ENCODE assay signal across 24 cellular contexts in genomic region chr19:41984961-41985360, GRCh38. TPM values are rescaled to one million over a fixed set of nuclear protein-coding genes. Genes with fewer than 3 reads are reported as not detected.
DNase-seq lines count a peak whose midpoint lies in the region; ATAC-seq and TF ChIP-seq lines count a peak whose summit lies in the region.
"Had no signal": no experiment of that assay in that cellular context is flagged by ENCODE, and none has a peak within 500 bp of the region (broad histone marks: within the 10 kb centered on the region; RNA-seq: fewer than 3 reads in every experiment).

No MANE protein-coding gene starts in this region.

- DNase-seq in Right ventricle myocardium inferior (ENCODE audit: missing footprints) (peak; percentile 26), Right ventricle myocardium superior (no peak), neural progenitor cell (ENCODE audit: low spot score) (no peak), PC-3 (no peak), T-helper 2 cell (no peak), Peyer's patch (no peak)
- DNase-seq: 8988T; ACHN; AML-193; BE2C; CD4-positive, alpha-beta T cell; CD8-positive, alpha-beta memory T cell; DMS 273 treated with DMSO at 0.1 percent for 48 hours; DMS79; EL; GDM1; GM23248 had no signal

- H3K4me3 Mint-ChIP-seq in neural progenitor cell, result no peak overlapping the region
- H3K4me3 Mint-ChIP-seq: CD14-positive monocyte; CD4-positive, alpha-beta T cell; CD8-positive, alpha-beta memory T cell had no signal

- H3F3A ChIP-seq in neural progenitor cell (ENCODE audit: low read depth), result no peaks in the 10 kb centered on the region
- H3F3A ChIP-seq in PC-3 (ENCODE audit: low read length, unreplicated experiment), result no peaks in the 10 kb centered on the region

- no peaks in the 10 kb centered on the region for H3K9me3 ChIP-seq in HEK293 (ENCODE audit: control insufficient read depth, insufficient read depth, low read depth, low read length)
- H3K9me3 ChIP-seq in neural progenitor cell (ENCODE audit: low read depth), result no peaks in the 10 kb centered on the region
- H3K9me3 ChIP-seq in PC-3 (ENCODE audit: low read length), result no peaks in the 10 kb centered on the region
- H3K9me3 ChIP-seq in Peyer's patch, result no peaks in the 10 kb centered on the region
- H3K9me3 ChIP-seq: A549; BE2C; BLaER1 treated with 17β-estradiol and CSF1 and Interleukin-3, amounts not matched to agents 10 nM and 100 nM; HAP-1 had no signal

- CTCF ChIA-PET in HEK293 (lab: Yijun Ruan, JAX), result no interaction called here
- CTCF ChIA-PET in PC-3 (lab: Charles Lee), result no interaction called here

- H3K27me3 ChIP-seq in neural progenitor cell, result peaks cover 4% of the 10 kb centered on the region
- no peaks in the 10 kb centered on the region for H3K27me3 ChIP-seq in PC-3 (ENCODE audit: low read length)
- no peaks in the 10 kb centered on the region for H3K27me3 ChIP-seq in Peyer's patch
- H3K27me3 ChIP-seq: BE2C; BLaER1 treated with 17β-estradiol and CSF1 and Interleukin-3, amounts not matched to agents 10 nM and 100 nM had no signal

- no peaks in the 10 kb centered on the region; a peak in 1 of 3 replicates for H3K36me3 ChIP-seq in HEK293 (ENCODE audit: control insufficient read depth in 2 of 2, insufficient read depth in 1 of 2, low read length in 2 of 2)
- H3K36me3 ChIP-seq in neural progenitor cell, result no peaks in the 10 kb centered on the region
- no peaks in the 10 kb centered on the region for H3K36me3 ChIP-seq in PC-3 (ENCODE audit: low read depth, low read length)
- no peaks in the 10 kb centered on the region for H3K36me3 ChIP-seq in Peyer's patch

- H4K20me1 ChIP-seq in neural progenitor cell (ENCODE audit: low read depth) (no peaks in the 10 kb centered on the region), PC-3 (ENCODE audit: low read length) (no peaks in the 10 kb centered on the region)

- H3K9me3 Mint-ChIP-seq in neural progenitor cell, result no peaks in the 10 kb centered on the region
- H3K9me3 Mint-ChIP-seq: CD14-positive monocyte; CD4-positive, alpha-beta T cell; CD8-positive, alpha-beta memory T cell had no signal

- peaks cover 2% of the 10 kb centered on the region for H3K27me3 Mint-ChIP-seq in neural progenitor cell (ENCODE audit: insufficient read depth, low read depth)
- H3K27me3 Mint-ChIP-seq: CD4-positive, alpha-beta T cell; CD8-positive, alpha-beta memory T cell had no signal

- intact Hi-C loops in Right ventricle myocardium inferior (cut with DNase I), result no loop called here
- intact Hi-C loops in Right ventricle myocardium superior (cut with DNase I), result no loop called here
- intact Hi-C loops in PC-3 (cut with micrococcal nuclease), result no loop called here

- ATAC-seq in Right ventricle myocardium inferior (no peak), Right ventricle myocardium superior (ENCODE audit: poor library complexity) (no peak), PC-3 (no peak)
- ATAC-seq: GM12878 had no signal

- H3K4me1 Mint-ChIP-seq in neural progenitor cell, result no peaks in the 10 kb centered on the region
- H3K4me1 Mint-ChIP-seq: CD14-positive monocyte; CD8-positive, alpha-beta memory T cell had no signal

- H3K27ac Mint-ChIP-seq in neural progenitor cell, result peak overlapping the region; percentile 53
- H3K27ac Mint-ChIP-seq: CD4-positive, alpha-beta T cell; CD8-positive, alpha-beta memory T cell had no signal

- no peak overlapping the region for H3K4me2 ChIP-seq in neural progenitor cell
- no peak overlapping the region for H3K4me2 ChIP-seq in PC-3 (ENCODE audit: low read length)
- H3K4me2 ChIP-seq: A549; BLaER1 treated with 17β-estradiol and CSF1 and Interleukin-3, amounts not matched to agents 10 nM and 100 nM had no signal

- TF ChIP-seq CTCF in HEK293 (tag by site-specific recombination; IDR thresholded peaks at IDR 0.05) (no peak), neural progenitor cell (IDR thresholded peaks at IDR 0.05) (no peak), PC-3 (conservative IDR thresholded peaks at IDR 0.05; ENCODE audit: low read depth, low read length) (no peak), Peyer's patch (IDR thresholded peaks at IDR 0.05) (no peak)

- H3K4me3 ChIP-seq in HEK293 (ENCODE audit: low read depth, low read length), result no peak overlapping the region
- no peak overlapping the region for H3K4me3 ChIP-seq in neural progenitor cell
- no peak overlapping the region for H3K4me3 ChIP-seq in PC-3 (ENCODE audit: low read length)
- no peak overlapping the region for H3K4me3 ChIP-seq in Peyer's patch
- H3K4me3 ChIP-seq: A549; BLaER1 treated with 17β-estradiol and CSF1 and Interleukin-3, amounts not matched to agents 10 nM and 100 nM; GM12878; GM23248; HAP-1 had no signal

- H3K4me1 ChIP-seq in HEK293 (ENCODE audit: control insufficient read depth, insufficient read depth, low read length) (no peaks in the 10 kb centered on the region), neural progenitor cell (no peaks in the 10 kb centered on the region), PC-3 (ENCODE audit: insufficient read depth, low read length) (no peaks in the 10 kb centered on the region), Peyer's patch (no peaks in the 10 kb centered on the region)
- H3K4me1 ChIP-seq: A549; BE2C; BLaER1 treated with 17β-estradiol and CSF1 and Interleukin-3, amounts not matched to agents 10 nM and 100 nM; HAP-1 had no signal

- H2AFZ ChIP-seq in neural progenitor cell (replicated peaks), result no peak overlapping the region
- H2AFZ ChIP-seq in PC-3 (ENCODE audit: low read length), result no peak overlapping the region
- H2AFZ ChIP-seq: GM23248 had no signal

- H3K27ac ChIP-seq in HEK293 (ENCODE audit: extremely low read depth, low read depth, low read length) (no peak overlapping the region), neural progenitor cell (no peak overlapping the region), PC-3 (ENCODE audit: low read length) (no peak overlapping the region), Peyer's patch (no peak overlapping the region)
- H3K27ac ChIP-seq: A549; BLaER1 treated with 17β-estradiol and CSF1 and Interleukin-3, amounts not matched to agents 10 nM and 100 nM; GM23248 had no signal

- H3K9ac ChIP-seq in neural progenitor cell, result no peak overlapping the region
- H3K9ac ChIP-seq in PC-3 (ENCODE audit: low read length), result no peak overlapping the region
- H3K9ac ChIP-seq: BLaER1 treated with 17β-estradiol and CSF1 and Interleukin-3, amounts not matched to agents 10 nM and 100 nM; GM23248 had no signal

- H3K9me2 ChIP-seq in PC-3 (replicated peaks; ENCODE audit: low read length), result no peaks in the 10 kb centered on the region

- no peaks in the 10 kb centered on the region for H3K36me3 Mint-ChIP-seq in neural progenitor cell
- H3K36me3 Mint-ChIP-seq: CD14-positive monocyte had no signal

- POLR2A ChIA-PET in HEK293 (lab: Yijun Ruan, JAX) (interaction anchor here (0.8 kb wide), 1 partner anchor 11 kb away, joined by 3 read pairs; no protein-coding TSS in a partner anchor), PC-3 (lab: Charles Lee; ENCODE audit: unreplicated experiment) (no interaction called here)

- no TSS peak for BruUV-seq in PC-3 (replicated peaks; lab: Mats Ljungman, UMichigan)

- TF ChIP-seq POLR2A in Peyer's patch (IDR thresholded peaks at IDR 0.05), result no peak

- H3K79me2 ChIP-seq in neural progenitor cell (ENCODE audit: low read depth) (no peaks in the 10 kb centered on the region), PC-3 (ENCODE audit: low read length) (no peaks in the 10 kb centered on the region)

TF ChIP-seq in HEK293, 187 proteins besides CTCF, POLR2A, EP300 and RAD21:
- no peak for TF ChIP-seq ZNF175 (tag by site-specific recombination; IDR thresholded peaks at IDR 0.05)
- 0 out of 2 replicates have a peak, but pooled peaks have one; percentile 52 for TF ChIP-seq ZNF600 (tag by site-specific recombination; IDR thresholded peaks at IDR 0.05)

RNA-seq across cellular contexts. Expression of gene ATP1A3, which starts 9.1 kb away (rescaled TPM):
- total RNA-seq in Right ventricle myocardium inferior (342 TPM), Right ventricle myocardium superior (388 TPM), neural progenitor cell (ENCODE audit: low replicate concordance) (1.6 TPM in 1 of 2 replicates, not detected in the other), PC-3 (2014; rRNA removed) (4.0 and 8.3 TPM in 2 replicates), Peyer's patch (1 to 10 TPM in 1 of 4 donors, under 1 TPM in 3; 0.35 to 1.3 (median 0.81) TPM)

RNA-seq across cellular contexts. Expression of gene RABAC1, which starts 25.8 kb away (rescaled TPM):
- total RNA-seq in Right ventricle myocardium inferior (68.4 TPM), Right ventricle myocardium superior (62.1 TPM), neural progenitor cell (ENCODE audit: low replicate concordance) (33.1 and 108 TPM in 2 replicates), PC-3 (2014; rRNA removed) (148 and 158 TPM in 2 replicates), Peyer's patch (100 to 1,000 TPM in 3 of 4 donors, 10 to 100 TPM in 1; 81.7 to 146 (median 124) TPM)

RNA-seq across cellular contexts. Expression of gene ERFL, which starts 56.7 kb away (rescaled TPM):
- total RNA-seq in Right ventricle myocardium inferior, result not detected
- not detected for total RNA-seq in Right ventricle myocardium superior
- total RNA-seq in neural progenitor cell (ENCODE audit: low replicate concordance), result 0.22 and 0.65 TPM in 2 replicates
- total RNA-seq in PC-3 (2014; rRNA removed), result 0.11 and 0.58 TPM in 2 replicates
- total RNA-seq in Peyer's patch, result 1 to 10 TPM in 2 of 4 donors, under 1 TPM in 1, not detected in 1; 0.94 to 1.7 (median 1.7) TPM
- total RNA-seq: GM23248, H4 had no signal

Comparison
In these comparisons a context has a peak if more than half of its experiments do, and no peak if none do; other contexts are left out.
1. RNA of gene ATP1A3, which starts 9.1 kb away (total RNA-seq): 388 TPM in Right ventricle myocardium superior (single experiment) and 342 TPM in Right ventricle myocardium inferior (single experiment); 4.0 to 8.3 TPM in PC-3, 0.35 to 1.3 TPM in Peyer's patch and 1.6 TPM in neural progenitor cell; every median in the first group is over 10 times any median in the second.